In genomic region chr1:245058436-245058835, GRCh38 we compare ENCODE assay signal across 31 cellular contexts.
"Had no signal": no experiment of that assay in that cellular context is flagged by ENCODE, and none has a peak within 500 bp of the region (broad histone marks: within the 10 kb centered on the region; RNA-seq: fewer than 3 reads in every experiment).

No MANE protein-coding gene starts in this region.

- H3K9ac ChIP-seq: neural progenitor cell, parathyroid adenoma had no signal

- H3K4me3 ChIP-seq: neural progenitor cell, ovary, psoas muscle, skin epidermis, smooth muscle cell, spleen, suprapubic skin, testis, tibial artery, transverse colon, upper lobe of right lung, uterus had no signal

- H3K79me2 ChIP-seq: parathyroid adenoma had no signal

- H3K4me2 ChIP-seq: neural progenitor cell, smooth muscle cell had no signal

- H3K27ac Mint-ChIP-seq: natural killer cell; nephron; neural progenitor cell; progenitor cell of endocrine pancreas; stimulated activated memory B cell treated with anti-CD40 and anti-IgM and Interleukin-4, amounts not matched to agents 10 μg/mL and 1 μg/mL and 100 μg/mL, for 72 hours; stimulated activated naive CD8-positive, alpha-beta T cell treated with anti-CD3 and anti-CD28 coated beads, Interleukin-15, amount 100 ng/mL, for 72 hours; type B pancreatic cell had no signal

- H3K9me3 Mint-ChIP-seq: natural killer cell; nephron; neural progenitor cell; stimulated activated memory B cell treated with anti-CD40 and anti-IgM and Interleukin-4, amounts not matched to agents 10 μg/mL and 1 μg/mL and 100 μg/mL, for 72 hours; stimulated activated naive CD8-positive, alpha-beta T cell treated with anti-CD3 and anti-CD28 coated beads, Interleukin-15, amount 100 ng/mL, for 72 hours; type B pancreatic cell had no signal

- ATAC-seq: natural killer cell; psoas muscle; right cardiac atrium; sciatic nerve; stimulated activated memory B cell treated with anti-CD40 and anti-IgM and Interleukin-4, amounts not matched to agents 10 μg/mL and 1 μg/mL and 100 μg/mL, for 72 hours; stimulated activated naive CD8-positive, alpha-beta T cell treated with anti-CD3 and anti-CD28 coated beads, Interleukin-15, amount 100 ng/mL, for 72 hours; stimulated activated naive CD8-positive, alpha-beta T cell treated with anti-CD3 and anti-CD28 coated beads, Interleukin-15, Interleukin-2, amounts not matched to agents 100 U/mL and 50 U/mL, for 24 hours; upper lobe of right lung had no signal

- H3K36me3 ChIP-seq: neural progenitor cell, ovary, spleen, suprapubic skin, transverse colon, upper lobe of right lung, uterus had no signal

- H3K27ac ChIP-seq: neural progenitor cell, ovary, parathyroid adenoma, psoas muscle, skin epidermis, suprapubic skin, testis, tibial artery, transverse colon, upper lobe of right lung, uterus had no signal

- H3K27me3 ChIP-seq: neural progenitor cell, ovary, spleen, suprapubic skin, testis, tibial artery, transverse colon, upper lobe of right lung, uterus had no signal

- DNase-seq: natural killer cell; occipital lobe; ovary; posterior cingulate gyrus; psoas muscle; right cardiac atrium; spleen; stimulated activated CD4-positive, alpha-beta T cell treated with anti-CD3 and anti-CD28 coated beads, Interleukin-12 subunit alpha, Interleukin-12 subunit beta, amount 100 ng/mL, for 4 hours; stimulated activated CD4-positive, alpha-beta T cell treated with anti-CD3 and anti-CD28 coated beads, Interleukin-1b, Interleukin-23, amount 100 ng/mL, for 48 hours; stimulated activated CD4-positive, alpha-beta T cell treated with anti-CD3 and anti-CD28 coated beads, Interleukin-4, amount 100 ng/mL, for 1 hour; stimulated activated CD4-positive, alpha-beta T cell treated with anti-CD3 and anti-CD28 coated beads, Interleukin-4, amount 100 ng/mL, for 4 hours; stimulated activated CD8-positive, alpha-beta memory T cell treated with anti-CD3 and anti-CD28 coated beads, Interleukin-4, amount 100 ng/mL, for 48 hours; stimulated activated naive CD4-positive, alpha-beta T cell; stimulated activated naive CD8-positive, alpha-beta T cell treated with anti-CD3 and anti-CD28 coated beads, Interleukin-15, amount 100 ng/mL, for 72 hours; stimulated activated naive CD8-positive, alpha-beta T cell treated with anti-CD3 and anti-CD28 coated beads, Interleukin-15, Interleukin-2, amounts not matched to agents 100 U/mL and 50 U/mL, for 24 hours; substantia nigra; testis; tibial artery; transverse colon; upper lobe of right lung; uterus had no signal

- H3K4me1 Mint-ChIP-seq: stimulated activated naive CD8-positive, alpha-beta T cell treated with anti-CD3 and anti-CD28 coated beads, Interleukin-15, amount 100 ng/mL, for 72 hours had no signal

- H2AFZ ChIP-seq: neural progenitor cell, parathyroid adenoma had no signal

- H3K9me3 ChIP-seq: ovary, psoas muscle, spleen, suprapubic skin, testis, tibial artery, transverse colon, upper lobe of right lung, uterus had no signal

- H3K4me3 Mint-ChIP-seq: natural killer cell; nephron; neural progenitor cell; stimulated activated memory B cell treated with anti-CD40 and anti-IgM and Interleukin-4, amounts not matched to agents 10 μg/mL and 1 μg/mL and 100 μg/mL, for 72 hours; stimulated activated naive CD8-positive, alpha-beta T cell treated with anti-CD3 and anti-CD28 coated beads, Interleukin-15, amount 100 ng/mL, for 72 hours; type B pancreatic cell had no signal

- H3K27me3 Mint-ChIP-seq: type B pancreatic cell had no signal

- H3K4me1 ChIP-seq: parathyroid adenoma, psoas muscle, suprapubic skin, testis, tibial artery, upper lobe of right lung, uterus had no signal

- H3K36me3 Mint-ChIP-seq: natural killer cell; stimulated activated memory B cell treated with anti-CD40 and anti-IgM and Interleukin-4, amounts not matched to agents 10 μg/mL and 1 μg/mL and 100 μg/mL, for 72 hours had no signal
